13 cellular contexts compared by ENCODE assay signal in the genomic region with DNA sequence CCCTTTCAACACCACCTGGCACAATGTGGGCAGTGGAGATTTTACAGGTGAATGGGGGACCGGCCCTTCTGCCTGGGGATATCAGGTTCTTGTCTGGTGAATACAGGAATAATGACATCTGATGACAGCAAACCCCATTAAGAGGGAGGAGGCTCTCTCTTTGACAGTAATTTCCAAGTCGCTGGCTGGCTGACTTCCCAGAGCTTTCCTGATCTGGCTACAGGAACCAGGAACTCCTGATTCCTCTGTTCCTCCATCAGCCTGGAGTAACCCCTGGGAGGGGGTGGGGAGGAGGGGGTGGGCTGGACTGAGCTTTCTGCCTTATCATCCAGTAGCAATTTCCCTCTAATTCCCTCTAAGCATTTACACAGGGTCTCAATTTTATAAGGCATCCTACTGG. TPM values are rescaled to one million over a fixed set of nuclear protein-coding genes. Genes with fewer than 3 reads are reported as not detected.
A peak's percentile ranks its signal among the peaks of the same experiment; 100 is the strongest.
DNase-seq lines count a peak whose midpoint lies in the region; ATAC-seq and TF ChIP-seq lines count a peak whose summit lies in the region.
"Had no signal": no experiment of that assay in that cellular context is flagged by ENCODE, and none has a peak within 500 bp of the region (broad histone marks: within the 10 kb centered on the region; RNA-seq: fewer than 3 reads in every experiment).

No MANE protein-coding gene starts in this region.

- peak; percentile 13 for DNase-seq in EH (ENCODE audit: low read depth)
- peak; percentile 72 for DNase-seq in NCI-H2107 (lab: John Stamatoyannopoulos, UW)
- no peak for DNase-seq in neural crest cell (ENCODE audit: low read depth, low spot score)
- DNase-seq in HUDEP-2 (lab: John Stamatoyannopoulos, UW; ENCODE audit: unreplicated experiment in 76 of 76), result no peak
- DNase-seq in GOT3 (lab: John Stamatoyannopoulos, UW), result no peak
- no peak for DNase-seq in omental fat pad (ENCODE audit: low spot score)
- DNase-seq in CD14-positive monocyte (ENCODE audit: low spot score), result no peak
- DNase-seq: activated CD8-positive, alpha-beta memory T cell treated with anti-CD3 and anti-CD28 coated beads, Interleukin-2, amount 10 ng/mL, durations not matched to agents 7 days and 5 days; activated naive CD4-positive, alpha-beta T cell treated with anti-CD3 and anti-CD28 coated beads for 36 hours; islet precursor cell; stimulated activated CD4-positive, alpha-beta T cell treated with anti-CD3 and anti-CD28 coated beads, Interleukin-2, amount 100 ng/mL, for 48 hours had no signal

- H3K27me3 Mint-ChIP-seq in neural crest cell (ENCODE audit: low read depth), result no peaks in the 10 kb centered on the region
- peaks cover 3 to 6% (median 5%) of the 10 kb centered on the region in 3 donors for H3K27me3 Mint-ChIP-seq in CD14-positive monocyte (ENCODE audit: low read depth in 3 of 3)

- H3K27ac Mint-ChIP-seq in neural crest cell (ENCODE audit: unreplicated experiment), result peak overlapping the region; percentile 22
- H3K27ac Mint-ChIP-seq in CD14-positive monocyte, result no peak overlapping the region
- H3K27ac Mint-ChIP-seq: activated CD8-positive, alpha-beta memory T cell treated with anti-CD3 and anti-CD28 coated beads, Interleukin-2, amount 10 ng/mL, durations not matched to agents 7 days and 5 days; activated naive CD4-positive, alpha-beta T cell treated with anti-CD3 and anti-CD28 coated beads for 36 hours; WTC11 had no signal

- no peak for TF ChIP-seq CTCF in neural crest cell (conservative IDR thresholded peaks at IDR 0.05)
- TF ChIP-seq CTCF in omental fat pad (IDR thresholded peaks at IDR 0.05), result no peak
- no peak for TF ChIP-seq CTCF in CD14-positive monocyte (IDR thresholded peaks at IDR 0.05)

- peak overlapping the region; percentile 51 for H3K4me3 Mint-ChIP-seq in neural crest cell
- H3K4me3 Mint-ChIP-seq in CD14-positive monocyte, result no peak overlapping the region
- H3K4me3 Mint-ChIP-seq: activated CD8-positive, alpha-beta memory T cell treated with anti-CD3 and anti-CD28 coated beads, Interleukin-2, amount 10 ng/mL, durations not matched to agents 7 days and 5 days; activated naive CD4-positive, alpha-beta T cell treated with anti-CD3 and anti-CD28 coated beads for 36 hours; WTC11 had no signal

- no peaks in the 10 kb centered on the region for H3K36me3 Mint-ChIP-seq in neural crest cell (ENCODE audit: low read depth)
- H3K36me3 Mint-ChIP-seq in CD14-positive monocyte, result no peaks in the 10 kb centered on the region

- peak overlapping the region; percentile 83 for H3K27ac ChIP-seq in cingulate gyrus (ENCODE audit: low read depth, low read length)

- H3K4me1 Mint-ChIP-seq in neural crest cell (peaks cover 40% of the 10 kb centered on the region), CD14-positive monocyte (peaks cover 43% of the 10 kb centered on the region)

- intact Hi-C loops in CD14-positive monocyte (cut with micrococcal nuclease), result no loop called here

- no peak for ATAC-seq in omental fat pad (ENCODE audit: low FRiP score)
- ATAC-seq: activated CD8-positive, alpha-beta memory T cell treated with anti-CD3 and anti-CD28 coated beads, Interleukin-2, amount 10 ng/mL, durations not matched to agents 7 days and 5 days; WTC11 had no signal

- H3K9me3 Mint-ChIP-seq in neural crest cell, result no peaks in the 10 kb centered on the region
- no peaks in the 10 kb centered on the region for H3K9me3 Mint-ChIP-seq in CD14-positive monocyte
- H3K9me3 Mint-ChIP-seq: activated naive CD4-positive, alpha-beta T cell treated with anti-CD3 and anti-CD28 coated beads for 36 hours; WTC11 had no signal

RNA-seq across cellular contexts. Expression of a gene that starts 3.7 kb away (rescaled TPM):
- 43.3 and 45.0 TPM in 2 replicates for total RNA-seq in neural crest cell
- total RNA-seq in omental fat pad, result 10 to 100 TPM; 23.6 to 46.0 (median 32.4) TPM
- polyA plus RNA-seq in CD14-positive monocyte, result 10 to 100 TPM; 13.3 to 14.0 TPM

RNA-seq across cellular contexts. Expression of a gene that starts 22.0 kb away (rescaled TPM):
- total RNA-seq in neural crest cell, result 363 and 364 TPM in 2 replicates
- 100 to 1,000 TPM; 258 to 714 (median 610) TPM for total RNA-seq in omental fat pad
- 10 to 100 TPM; 55.1 to 59.0 TPM for polyA plus RNA-seq in CD14-positive monocyte

RNA-seq across cellular contexts. Expression of a gene that starts 34.2 kb away (rescaled TPM):
- total RNA-seq in neural crest cell, result 67.5 and 72.6 TPM in 2 replicates
- 100 to 1,000 TPM; 103 to 157 (median 133) TPM for total RNA-seq in omental fat pad
- polyA plus RNA-seq in CD14-positive monocyte, result 100 to 1,000 TPM in 1 of 2 donors, 10 to 100 TPM in 1; 73.5 to 106 TPM

RNA-seq across cellular contexts. Expression of a gene that starts 41.6 kb away (rescaled TPM):
- total RNA-seq in neural crest cell, result 20.3 and 23.5 TPM in 2 replicates
- total RNA-seq in omental fat pad, result 10 to 100 TPM in 2 of 4 donors, 1 to 10 TPM in 2; 4.1 to 23.5 (median 9.9) TPM
- not detected for polyA plus RNA-seq in CD14-positive monocyte

Comparison
In these comparisons a context has a peak if more than half of its experiments do, and no peak if none do; other contexts are left out.
1. DNase-seq: peak in EH (single experiment) and NCI-H2107 (single experiment); none in neural crest cell (single experiment), HUDEP-2 (0 of 76), GOT3 (single experiment), omental fat pad (single experiment) and CD14-positive monocyte (single experiment).